In the genomic region with DNA sequence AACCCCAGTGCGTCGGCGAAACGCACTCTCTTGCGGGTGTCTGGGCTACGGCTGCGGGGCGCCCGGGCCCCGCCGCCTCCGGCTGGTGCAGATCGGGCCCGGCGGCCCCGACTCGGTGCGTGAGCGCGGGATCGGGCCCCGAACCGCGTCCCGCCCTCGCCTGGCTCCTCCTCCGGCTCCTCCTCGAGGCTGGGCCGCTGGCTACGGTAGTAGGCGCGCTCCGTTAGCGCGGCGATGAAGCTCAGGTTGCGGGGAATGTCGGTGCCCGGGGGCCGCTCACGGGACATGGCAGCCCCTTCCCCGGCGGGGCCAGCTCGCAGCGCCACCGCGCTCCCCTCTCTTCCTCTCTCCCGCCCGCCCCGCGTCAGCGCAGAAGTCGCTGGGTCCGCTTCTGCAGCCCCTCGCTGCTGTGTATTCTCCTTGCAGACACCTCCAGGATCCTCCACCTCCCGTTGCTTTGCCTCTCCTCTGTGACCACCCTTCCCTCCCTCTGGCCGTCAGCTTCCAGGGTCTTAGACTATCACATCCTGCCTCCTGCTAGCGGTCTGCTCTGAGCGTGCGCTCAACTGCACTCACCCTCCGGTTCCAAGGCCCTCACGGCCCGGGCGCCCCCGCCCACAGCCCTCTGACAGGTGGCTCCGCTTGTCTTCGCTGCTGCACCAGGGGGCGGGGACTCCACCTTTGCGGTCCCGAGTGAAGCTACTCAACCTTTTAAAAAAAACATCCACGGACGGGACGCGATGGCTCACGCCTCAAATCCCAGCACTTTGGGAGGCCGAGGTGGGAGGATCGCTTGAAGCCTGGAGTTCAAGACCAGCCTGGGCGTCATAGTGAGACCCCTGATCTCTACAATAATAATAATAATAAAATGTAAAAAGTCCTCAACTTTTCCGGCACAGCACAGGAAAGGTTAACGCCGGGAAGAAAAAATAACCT, we compare ENCODE assay signal across 1 cellular context.
A peak's percentile ranks its signal among the peaks of the same experiment; 100 is the strongest.
TF ChIP-seq lines count a peak whose summit lies in the region.

A gene with protein sequence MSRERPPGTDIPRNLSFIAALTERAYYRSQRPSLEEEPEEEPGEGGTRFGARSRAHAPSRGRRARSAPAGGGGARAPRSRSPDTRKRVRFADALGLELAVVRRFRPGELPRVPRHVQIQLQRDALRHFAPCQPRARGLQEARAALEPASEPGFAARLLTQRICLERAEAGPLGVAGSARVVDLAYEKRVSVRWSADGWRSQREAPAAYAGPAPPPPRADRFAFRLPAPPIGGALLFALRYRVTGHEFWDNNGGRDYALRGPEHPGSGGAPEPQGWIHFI (minus strand): TSS at position 570 of the 936 bp plus-strand sequence. CDS start 283 bp downstream, at position 287.

TF ChIP-seq in HepG2, 621 proteins besides CTCF, POLR2A, EP300 and RAD21 (continued from another document and continues in another):
- no peak for TF ChIP-seq STAG1 (CRISPR knock-in tag; IDR thresholded peaks at IDR 0.05)
- no peak for TF ChIP-seq SRSF9 (IDR thresholded peaks at IDR 0.05; ENCODE audit: borderline replicate concordance, insufficient read depth, low read depth, low read length, poor library complexity, severe bottlenecking)
- TF ChIP-seq, protein P1, sequence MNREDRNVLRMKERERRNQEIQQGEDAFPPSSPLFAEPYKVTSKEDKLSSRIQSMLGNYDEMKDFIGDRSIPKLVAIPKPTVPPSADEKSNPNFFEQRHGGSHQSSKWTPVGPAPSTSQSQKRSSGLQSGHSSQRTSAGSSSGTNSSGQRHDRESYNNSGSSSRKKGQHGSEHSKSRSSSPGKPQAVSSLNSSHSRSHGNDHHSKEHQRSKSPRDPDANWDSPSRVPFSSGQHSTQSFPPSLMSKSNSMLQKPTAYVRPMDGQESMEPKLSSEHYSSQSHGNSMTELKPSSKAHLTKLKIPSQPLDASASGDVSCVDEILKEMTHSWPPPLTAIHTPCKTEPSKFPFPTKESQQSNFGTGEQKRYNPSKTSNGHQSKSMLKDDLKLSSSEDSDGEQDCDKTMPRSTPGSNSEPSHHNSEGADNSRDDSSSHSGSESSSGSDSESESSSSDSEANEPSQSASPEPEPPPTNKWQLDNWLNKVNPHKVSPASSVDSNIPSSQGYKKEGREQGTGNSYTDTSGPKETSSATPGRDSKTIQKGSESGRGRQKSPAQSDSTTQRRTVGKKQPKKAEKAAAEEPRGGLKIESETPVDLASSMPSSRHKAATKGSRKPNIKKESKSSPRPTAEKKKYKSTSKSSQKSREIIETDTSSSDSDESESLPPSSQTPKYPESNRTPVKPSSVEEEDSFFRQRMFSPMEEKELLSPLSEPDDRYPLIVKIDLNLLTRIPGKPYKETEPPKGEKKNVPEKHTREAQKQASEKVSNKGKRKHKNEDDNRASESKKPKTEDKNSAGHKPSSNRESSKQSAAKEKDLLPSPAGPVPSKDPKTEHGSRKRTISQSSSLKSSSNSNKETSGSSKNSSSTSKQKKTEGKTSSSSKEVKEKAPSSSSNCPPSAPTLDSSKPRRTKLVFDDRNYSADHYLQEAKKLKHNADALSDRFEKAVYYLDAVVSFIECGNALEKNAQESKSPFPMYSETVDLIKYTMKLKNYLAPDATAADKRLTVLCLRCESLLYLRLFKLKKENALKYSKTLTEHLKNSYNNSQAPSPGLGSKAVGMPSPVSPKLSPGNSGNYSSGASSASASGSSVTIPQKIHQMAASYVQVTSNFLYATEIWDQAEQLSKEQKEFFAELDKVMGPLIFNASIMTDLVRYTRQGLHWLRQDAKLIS (CRISPR knock-in tag; IDR thresholded peaks at IDR 0.05), result peak; percentile 69; the same call in 1 of the 2 replicates
- peak; percentile 81 for TF ChIP-seq KMT2A (CRISPR knock-in tag; IDR thresholded peaks at IDR 0.05)
- TF ChIP-seq, protein P2, sequence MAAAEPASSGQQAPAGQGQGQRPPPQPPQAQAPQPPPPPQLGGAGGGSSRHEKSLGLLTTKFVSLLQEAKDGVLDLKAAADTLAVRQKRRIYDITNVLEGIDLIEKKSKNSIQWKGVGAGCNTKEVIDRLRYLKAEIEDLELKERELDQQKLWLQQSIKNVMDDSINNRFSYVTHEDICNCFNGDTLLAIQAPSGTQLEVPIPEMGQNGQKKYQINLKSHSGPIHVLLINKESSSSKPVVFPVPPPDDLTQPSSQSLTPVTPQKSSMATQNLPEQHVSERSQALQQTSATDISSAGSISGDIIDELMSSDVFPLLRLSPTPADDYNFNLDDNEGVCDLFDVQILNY (CRISPR knock-in tag; conservative IDR thresholded peaks at IDR 0.05), result peak; percentile 28; the same call in 1 of the 2 replicates
- peak; percentile 59 for TF ChIP-seq ZNF331 (CRISPR knock-in tag; IDR thresholded peaks at IDR 0.05)
- no peak for TF ChIP-seq RAD51 (IDR thresholded peaks at IDR 0.05; ENCODE audit: borderline replicate concordance)
- 0 out of 2 replicates have a peak, but pooled peaks have one; percentile 67 for TF ChIP-seq SNAPC2 (CRISPR knock-in tag; IDR thresholded peaks at IDR 0.05)
- TF ChIP-seq TRIM24 (CRISPR knock-in tag; IDR thresholded peaks at IDR 0.05), result no peak
- TF ChIP-seq KDM4B (CRISPR knock-in tag; IDR thresholded peaks at IDR 0.05), result peak; percentile 91
- no peak for TF ChIP-seq PLRG1 (conservative IDR thresholded peaks at IDR 0.05)
- TF ChIP-seq KDM5B (CRISPR knock-in tag; IDR thresholded peaks at IDR 0.05; ENCODE audit: borderline replicate concordance), result peak; percentile 100
- TF ChIP-seq HIVEP1 (CRISPR knock-in tag; IDR thresholded peaks at IDR 0.05), result peak; percentile 87
- no peak; the same call in 1 of the 2 replicates for TF ChIP-seq MIER3 (CRISPR knock-in tag; IDR thresholded peaks at IDR 0.05; ENCODE audit: borderline replicate concordance)
- TF ChIP-seq, protein P3, sequence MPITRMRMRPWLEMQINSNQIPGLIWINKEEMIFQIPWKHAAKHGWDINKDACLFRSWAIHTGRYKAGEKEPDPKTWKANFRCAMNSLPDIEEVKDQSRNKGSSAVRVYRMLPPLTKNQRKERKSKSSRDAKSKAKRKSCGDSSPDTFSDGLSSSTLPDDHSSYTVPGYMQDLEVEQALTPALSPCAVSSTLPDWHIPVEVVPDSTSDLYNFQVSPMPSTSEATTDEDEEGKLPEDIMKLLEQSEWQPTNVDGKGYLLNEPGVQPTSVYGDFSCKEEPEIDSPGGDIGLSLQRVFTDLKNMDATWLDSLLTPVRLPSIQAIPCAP (CRISPR knock-in tag; IDR thresholded peaks at IDR 0.05; ENCODE audit: low read depth), result no peak
- no peak for TF ChIP-seq ESRRA (CRISPR knock-in tag; IDR thresholded peaks at IDR 0.05; ENCODE audit: low read depth)
- peak; percentile 93 for TF ChIP-seq TGIF2 (CRISPR knock-in tag; IDR thresholded peaks at IDR 0.05)
- TF ChIP-seq, protein P4, sequence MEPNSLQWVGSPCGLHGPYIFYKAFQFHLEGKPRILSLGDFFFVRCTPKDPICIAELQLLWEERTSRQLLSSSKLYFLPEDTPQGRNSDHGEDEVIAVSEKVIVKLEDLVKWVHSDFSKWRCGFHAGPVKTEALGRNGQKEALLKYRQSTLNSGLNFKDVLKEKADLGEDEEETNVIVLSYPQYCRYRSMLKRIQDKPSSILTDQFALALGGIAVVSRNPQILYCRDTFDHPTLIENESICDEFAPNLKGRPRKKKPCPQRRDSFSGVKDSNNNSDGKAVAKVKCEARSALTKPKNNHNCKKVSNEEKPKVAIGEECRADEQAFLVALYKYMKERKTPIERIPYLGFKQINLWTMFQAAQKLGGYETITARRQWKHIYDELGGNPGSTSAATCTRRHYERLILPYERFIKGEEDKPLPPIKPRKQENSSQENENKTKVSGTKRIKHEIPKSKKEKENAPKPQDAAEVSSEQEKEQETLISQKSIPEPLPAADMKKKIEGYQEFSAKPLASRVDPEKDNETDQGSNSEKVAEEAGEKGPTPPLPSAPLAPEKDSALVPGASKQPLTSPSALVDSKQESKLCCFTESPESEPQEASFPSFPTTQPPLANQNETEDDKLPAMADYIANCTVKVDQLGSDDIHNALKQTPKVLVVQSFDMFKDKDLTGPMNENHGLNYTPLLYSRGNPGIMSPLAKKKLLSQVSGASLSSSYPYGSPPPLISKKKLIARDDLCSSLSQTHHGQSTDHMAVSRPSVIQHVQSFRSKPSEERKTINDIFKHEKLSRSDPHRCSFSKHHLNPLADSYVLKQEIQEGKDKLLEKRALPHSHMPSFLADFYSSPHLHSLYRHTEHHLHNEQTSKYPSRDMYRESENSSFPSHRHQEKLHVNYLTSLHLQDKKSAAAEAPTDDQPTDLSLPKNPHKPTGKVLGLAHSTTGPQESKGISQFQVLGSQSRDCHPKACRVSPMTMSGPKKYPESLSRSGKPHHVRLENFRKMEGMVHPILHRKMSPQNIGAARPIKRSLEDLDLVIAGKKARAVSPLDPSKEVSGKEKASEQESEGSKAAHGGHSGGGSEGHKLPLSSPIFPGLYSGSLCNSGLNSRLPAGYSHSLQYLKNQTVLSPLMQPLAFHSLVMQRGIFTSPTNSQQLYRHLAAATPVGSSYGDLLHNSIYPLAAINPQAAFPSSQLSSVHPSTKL (CRISPR knock-in tag; IDR thresholded peaks at IDR 0.05), result peak; percentile 49; the same call in 1 of the 2 replicates
- TF ChIP-seq, protein P5, sequence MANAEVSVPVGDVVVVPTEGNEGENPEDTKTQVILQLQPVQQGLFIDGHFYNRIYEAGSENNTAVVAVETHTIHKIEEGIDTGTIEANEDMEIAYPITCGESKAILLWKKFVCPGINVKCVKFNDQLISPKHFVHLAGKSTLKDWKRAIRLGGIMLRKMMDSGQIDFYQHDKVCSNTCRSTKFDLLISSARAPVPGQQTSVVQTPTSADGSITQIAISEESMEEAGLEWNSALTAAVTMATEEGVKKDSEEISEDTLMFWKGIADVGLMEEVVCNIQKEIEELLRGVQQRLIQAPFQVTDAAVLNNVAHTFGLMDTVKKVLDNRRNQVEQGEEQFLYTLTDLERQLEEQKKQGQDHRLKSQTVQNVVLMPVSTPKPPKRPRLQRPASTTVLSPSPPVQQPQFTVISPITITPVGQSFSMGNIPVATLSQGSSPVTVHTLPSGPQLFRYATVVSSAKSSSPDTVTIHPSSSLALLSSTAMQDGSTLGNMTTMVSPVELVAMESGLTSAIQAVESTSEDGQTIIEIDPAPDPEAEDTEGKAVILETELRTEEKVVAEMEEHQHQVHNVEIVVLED (CRISPR knock-in tag; IDR thresholded peaks at IDR 0.05; ENCODE audit: borderline replicate concordance), result peak; percentile 31; the same call in 1 of the 2 replicates
- TF ChIP-seq, protein P6, sequence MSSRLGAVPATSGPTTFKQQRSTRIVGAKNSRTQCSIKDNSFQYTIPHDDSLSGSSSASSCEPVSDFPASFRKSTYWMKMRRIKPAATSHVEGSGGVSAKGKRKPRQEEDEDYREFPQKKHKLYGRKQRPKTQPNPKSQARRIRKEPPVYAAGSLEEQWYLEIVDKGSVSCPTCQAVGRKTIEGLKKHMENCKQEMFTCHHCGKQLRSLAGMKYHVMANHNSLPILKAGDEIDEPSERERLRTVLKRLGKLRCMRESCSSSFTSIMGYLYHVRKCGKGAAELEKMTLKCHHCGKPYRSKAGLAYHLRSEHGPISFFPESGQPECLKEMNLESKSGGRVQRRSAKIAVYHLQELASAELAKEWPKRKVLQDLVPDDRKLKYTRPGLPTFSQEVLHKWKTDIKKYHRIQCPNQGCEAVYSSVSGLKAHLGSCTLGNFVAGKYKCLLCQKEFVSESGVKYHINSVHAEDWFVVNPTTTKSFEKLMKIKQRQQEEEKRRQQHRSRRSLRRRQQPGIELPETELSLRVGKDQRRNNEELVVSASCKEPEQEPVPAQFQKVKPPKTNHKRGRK (CRISPR knock-in tag; IDR thresholded peaks at IDR 0.05), result no peak; the same call in 1 of the 2 replicates
- no peak for TF ChIP-seq SMC3 (IDR thresholded peaks at IDR 0.05; ENCODE audit: low read length)
- TF ChIP-seq FOXK2 (IDR thresholded peaks at IDR 0.05), result no peak
- peak; percentile 50; the same call in 1 of the 2 replicates for TF ChIP-seq ZNF264 (CRISPR knock-in tag; IDR thresholded peaks at IDR 0.05)
- peak; percentile 22; the same call in 1 of the 2 replicates for TF ChIP-seq KAT7 (CRISPR knock-in tag; IDR thresholded peaks at IDR 0.05; ENCODE audit: borderline replicate concordance)
- 0 out of 2 replicates have a peak, but pooled peaks have one; percentile 53 for TF ChIP-seq ZNF101 (CRISPR knock-in tag; IDR thresholded peaks at IDR 0.05; ENCODE audit: borderline replicate concordance, low read depth)
- peak; percentile 94 for TF ChIP-seq YEATS4 (CRISPR knock-in tag; IDR thresholded peaks at IDR 0.05; ENCODE audit: borderline replicate concordance)
- TF ChIP-seq, protein P7, sequence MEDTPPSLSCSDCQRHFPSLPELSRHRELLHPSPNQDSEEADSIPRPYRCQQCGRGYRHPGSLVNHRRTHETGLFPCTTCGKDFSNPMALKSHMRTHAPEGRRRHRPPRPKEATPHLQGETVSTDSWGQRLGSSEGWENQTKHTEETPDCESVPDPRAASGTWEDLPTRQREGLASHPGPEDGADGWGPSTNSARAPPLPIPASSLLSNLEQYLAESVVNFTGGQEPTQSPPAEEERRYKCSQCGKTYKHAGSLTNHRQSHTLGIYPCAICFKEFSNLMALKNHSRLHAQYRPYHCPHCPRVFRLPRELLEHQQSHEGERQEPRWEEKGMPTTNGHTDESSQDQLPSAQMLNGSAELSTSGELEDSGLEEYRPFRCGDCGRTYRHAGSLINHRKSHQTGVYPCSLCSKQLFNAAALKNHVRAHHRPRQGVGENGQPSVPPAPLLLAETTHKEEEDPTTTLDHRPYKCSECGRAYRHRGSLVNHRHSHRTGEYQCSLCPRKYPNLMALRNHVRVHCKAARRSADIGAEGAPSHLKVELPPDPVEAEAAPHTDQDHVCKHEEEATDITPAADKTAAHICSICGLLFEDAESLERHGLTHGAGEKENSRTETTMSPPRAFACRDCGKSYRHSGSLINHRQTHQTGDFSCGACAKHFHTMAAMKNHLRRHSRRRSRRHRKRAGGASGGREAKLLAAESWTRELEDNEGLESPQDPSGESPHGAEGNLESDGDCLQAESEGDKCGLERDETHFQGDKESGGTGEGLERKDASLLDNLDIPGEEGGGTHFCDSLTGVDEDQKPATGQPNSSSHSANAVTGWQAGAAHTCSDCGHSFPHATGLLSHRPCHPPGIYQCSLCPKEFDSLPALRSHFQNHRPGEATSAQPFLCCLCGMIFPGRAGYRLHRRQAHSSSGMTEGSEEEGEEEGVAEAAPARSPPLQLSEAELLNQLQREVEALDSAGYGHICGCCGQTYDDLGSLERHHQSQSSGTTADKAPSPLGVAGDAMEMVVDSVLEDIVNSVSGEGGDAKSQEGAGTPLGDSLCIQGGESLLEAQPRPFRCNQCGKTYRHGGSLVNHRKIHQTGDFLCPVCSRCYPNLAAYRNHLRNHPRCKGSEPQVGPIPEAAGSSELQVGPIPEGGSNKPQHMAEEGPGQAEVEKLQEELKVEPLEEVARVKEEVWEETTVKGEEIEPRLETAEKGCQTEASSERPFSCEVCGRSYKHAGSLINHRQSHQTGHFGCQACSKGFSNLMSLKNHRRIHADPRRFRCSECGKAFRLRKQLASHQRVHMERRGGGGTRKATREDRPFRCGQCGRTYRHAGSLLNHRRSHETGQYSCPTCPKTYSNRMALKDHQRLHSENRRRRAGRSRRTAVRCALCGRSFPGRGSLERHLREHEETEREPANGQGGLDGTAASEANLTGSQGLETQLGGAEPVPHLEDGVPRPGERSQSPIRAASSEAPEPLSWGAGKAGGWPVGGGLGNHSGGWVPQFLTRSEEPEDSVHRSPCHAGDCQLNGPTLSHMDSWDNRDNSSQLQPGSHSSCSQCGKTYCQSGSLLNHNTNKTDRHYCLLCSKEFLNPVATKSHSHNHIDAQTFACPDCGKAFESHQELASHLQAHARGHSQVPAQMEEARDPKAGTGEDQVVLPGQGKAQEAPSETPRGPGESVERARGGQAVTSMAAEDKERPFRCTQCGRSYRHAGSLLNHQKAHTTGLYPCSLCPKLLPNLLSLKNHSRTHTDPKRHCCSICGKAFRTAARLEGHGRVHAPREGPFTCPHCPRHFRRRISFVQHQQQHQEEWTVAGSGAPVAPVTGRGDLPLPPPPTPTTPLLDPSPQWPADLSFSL (CRISPR knock-in tag; IDR thresholded peaks at IDR 0.05), result no peak; the same call in none of the 2 replicates
- no peak for TF ChIP-seq ZNF737 (CRISPR knock-in tag; IDR thresholded peaks at IDR 0.05; ENCODE audit: borderline replicate concordance)
- no peak for TF ChIP-seq GFI1 (CRISPR knock-in tag; IDR thresholded peaks at IDR 0.05; ENCODE audit: borderline replicate concordance)
- no peak for TF ChIP-seq SP1 (IDR thresholded peaks at IDR 0.05)
- TF ChIP-seq SP1 (CRISPR knock-in tag; IDR thresholded peaks at IDR 0.05), result peak; percentile 49
- no peak for TF ChIP-seq GTF3A (CRISPR knock-in tag; conservative IDR thresholded peaks at IDR 0.05)
- no peak; the same call in 1 of the 2 replicates for TF ChIP-seq ZNF180 (CRISPR knock-in tag; IDR thresholded peaks at IDR 0.05; ENCODE audit: borderline replicate concordance, low read depth)
